9 cellular contexts compared by ENCODE assay signal in the genomic region with DNA sequence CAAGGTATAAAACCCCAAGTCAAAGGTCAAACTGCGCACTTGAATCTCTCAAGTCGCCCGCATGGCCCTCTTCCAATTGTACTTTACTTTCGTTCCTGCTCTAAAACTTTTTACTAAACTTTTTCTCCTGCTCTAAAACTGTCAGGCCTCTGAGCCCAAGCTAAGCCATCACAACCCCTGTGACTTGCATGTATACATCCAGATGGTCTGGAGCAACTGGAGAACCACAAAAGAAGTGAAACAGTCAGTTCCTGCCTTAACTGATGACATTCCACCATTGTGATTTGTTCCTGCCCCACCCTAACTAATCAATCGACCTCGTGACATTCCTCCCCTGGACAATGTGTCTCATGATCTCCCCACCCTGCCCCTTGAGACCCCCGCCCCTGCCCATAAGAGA. TPM values are rescaled to one million over a fixed set of nuclear protein-coding genes. Genes with fewer than 3 reads are reported as not detected.
"Had no signal": no experiment of that assay in that cellular context is flagged by ENCODE, and none has a peak within 500 bp of the region (broad histone marks: within the 10 kb centered on the region; RNA-seq: fewer than 3 reads in every experiment).

No MANE protein-coding gene starts in this region.

- H3K27me3 Mint-ChIP-seq: IgD-negative memory B cell had no signal

- H3K9ac ChIP-seq: KMS-11 had no signal

- DNase-seq: IMR-90, Karpas-422, KBM-7, KG1 had no signal

- FAIRE-seq: HepG2, HTR-8/SVneo had no signal

- H3K4me2 ChIP-seq: KMS-11 had no signal

- H3K27ac Mint-ChIP-seq: IgD-negative memory B cell had no signal

- ATAC-seq: HepG2 had no signal

- H3K4me1 Mint-ChIP-seq: IgD-negative memory B cell had no signal

- H3K27ac ChIP-seq: HL-60, KMS-11 had no signal

RNA-seq across cellular contexts. Expression of a gene that starts 35.6 kb away (rescaled TPM):
- total RNA-seq: HepG2 had no signal
- polyA plus RNA-seq: HepG2, IMR-90 had no signal
